ENCODE assay signal across 9 cellular contexts in the genomic region with DNA sequence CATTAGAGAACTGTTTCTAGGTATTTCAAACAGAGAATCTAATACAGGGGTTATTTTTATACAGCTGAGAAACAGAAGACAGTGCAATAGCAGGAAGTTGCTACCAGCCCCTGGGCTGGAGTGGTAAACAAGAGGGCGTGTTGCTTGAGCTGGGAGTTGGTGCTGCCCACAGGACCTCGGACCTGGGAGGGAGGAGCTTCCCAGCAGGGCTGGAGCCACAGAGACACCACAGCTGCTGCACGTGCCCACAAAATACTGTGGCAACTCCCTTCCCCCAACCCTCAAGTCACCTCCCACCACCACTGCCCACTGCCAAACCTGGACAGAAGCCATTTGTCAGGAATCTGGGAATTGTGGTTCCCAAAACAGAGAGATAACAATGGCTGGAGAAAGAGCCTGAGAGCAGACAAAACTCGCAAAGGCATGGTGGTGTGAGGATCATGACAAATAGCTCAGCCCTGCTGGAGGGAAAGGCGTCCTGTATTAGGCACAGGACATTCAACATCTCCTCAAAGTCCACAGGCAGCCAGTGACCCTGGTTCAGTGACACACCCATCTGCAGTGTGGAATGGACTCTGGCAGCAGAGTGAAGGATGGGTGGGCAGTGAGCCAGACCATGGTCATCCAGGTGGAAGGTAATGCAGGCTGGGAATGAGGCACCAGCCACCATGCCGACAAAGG. TPM values are rescaled to one million over a fixed set of nuclear protein-coding genes. Genes with fewer than 3 reads are reported as not detected.
DNase-seq lines count a peak whose midpoint lies in the region; ATAC-seq, FAIRE-seq and TF ChIP-seq lines count a peak whose summit lies in the region.
"Had no signal": no experiment of that assay in that cellular context is flagged by ENCODE, and none has a peak within 500 bp of the region (broad histone marks: within the 10 kb centered on the region; RNA-seq: fewer than 3 reads in every experiment).

No MANE protein-coding gene starts in this region.

- peak; percentile 21 for DNase-seq in G401 (ENCODE audit: low spot score)
- peak; percentile 6 for DNase-seq in astrocyte (ENCODE audit: low read depth)
- no peak for DNase-seq in naive thymus-derived CD8-positive, alpha-beta T cell
- DNase-seq in NCI-H774 (lab: John Stamatoyannopoulos, UW), result no peak
- no peak for DNase-seq in D721Med (ENCODE audit: insufficient read length, low spot score)
- DNase-seq in T-helper 9 cell, result no peak
- DNase-seq: naive B cell had no signal

- H3K4me1 Mint-ChIP-seq in astrocyte (ENCODE audit: low read depth, unreplicated experiment), result peaks cover 20% of the 10 kb centered on the region
- peaks cover 15 to 51% (median 32%) of the 10 kb centered on the region in 4 donors for H3K4me1 Mint-ChIP-seq in naive thymus-derived CD8-positive, alpha-beta T cell

- no peak overlapping the region for H3K9ac ChIP-seq in astrocyte (ENCODE audit: low read length)

- H3K9me3 Mint-ChIP-seq in astrocyte (ENCODE audit: unreplicated experiment), result no peaks in the 10 kb centered on the region
- H3K9me3 Mint-ChIP-seq in naive thymus-derived CD8-positive, alpha-beta T cell, result no peaks in the 10 kb centered on the region

- H4K20me1 ChIP-seq in astrocyte (ENCODE audit: insufficient read depth, low read length), result no peaks in the 10 kb centered on the region

- no peaks in the 10 kb centered on the region for H3K9me3 ChIP-seq in astrocyte (ENCODE audit: insufficient read depth, low read depth, low read length)

- no peak for TF ChIP-seq CTCF in astrocyte (IDR thresholded peaks at IDR 0.05; ENCODE audit: insufficient read depth, low read depth, low read length)
- TF ChIP-seq CTCF in D721Med (IDR thresholded peaks at IDR 0.05; ENCODE audit: insufficient read depth, missing control alignments), result no peak

- H3K4me1 ChIP-seq in astrocyte (ENCODE audit: insufficient read depth, low read length), result peaks cover 14% of the 10 kb centered on the region

- H3K4me2 ChIP-seq in astrocyte (ENCODE audit: low read length), result no peak overlapping the region

- no peaks in the 10 kb centered on the region for H3K27me3 Mint-ChIP-seq in astrocyte (ENCODE audit: low read depth, unreplicated experiment)
- no peaks in the 10 kb centered on the region for H3K27me3 Mint-ChIP-seq in naive thymus-derived CD8-positive, alpha-beta T cell

- no peaks in the 10 kb centered on the region for H3K36me3 ChIP-seq in astrocyte (ENCODE audit: insufficient read depth, low read length)

- no peak overlapping the region for H3K4me3 ChIP-seq in astrocyte (ENCODE audit: insufficient read depth, low read depth, low read length)

- H2AFZ ChIP-seq in astrocyte (ENCODE audit: low read depth, low read length), result no peak overlapping the region

- no peak overlapping the region for H3K27ac ChIP-seq in astrocyte (ENCODE audit: low read depth, low read length)

- H3K4me3 Mint-ChIP-seq in astrocyte (ENCODE audit: unreplicated experiment), result no peak overlapping the region
- H3K4me3 Mint-ChIP-seq in naive thymus-derived CD8-positive, alpha-beta T cell, result peak overlapping the region in 3 of 10 donors; percentile 23 to 34 (median 24)

- no peaks in the 10 kb centered on the region for H3K79me2 ChIP-seq in astrocyte (ENCODE audit: insufficient read depth, low read length)

- FAIRE-seq in astrocyte (lab: Jason Lieb, UNC) (no peak), D721Med (lab: Jason Lieb, UNC) (no peak)

- no peaks in the 10 kb centered on the region for H3K27me3 ChIP-seq in astrocyte (ENCODE audit: insufficient read depth, low read length)

- POLR2A ChIA-PET in naive thymus-derived CD8-positive, alpha-beta T cell (lab: Charles Lee), result interaction anchor here (0.7 to 1.1 kb wide), 2 partner anchors 14 to 56 kb away, joined by 3 read pairs; no protein-coding TSS in a partner anchor

- no peak overlapping the region for H3K27ac Mint-ChIP-seq in astrocyte (ENCODE audit: unreplicated experiment)
- peak overlapping the region; percentile 4 to 88 (median 64) for H3K27ac Mint-ChIP-seq in naive thymus-derived CD8-positive, alpha-beta T cell

- ATAC-seq in HG02642 (IDR thresholded peaks at IDR 0.05; ENCODE audit: poor library complexity, unreplicated experiment), result peak; percentile 32
- peak in 1 of 2 donors; percentile 34 for ATAC-seq in naive thymus-derived CD8-positive, alpha-beta T cell
- no peak for ATAC-seq in HG03095 (IDR thresholded peaks at IDR 0.05; ENCODE audit: unreplicated experiment)

- in situ Hi-C loops in G401 (cut with HindIII; ENCODE audit: low sequenced_read_pairs), result no loop called here

- no peaks in the 10 kb centered on the region for H3K36me3 Mint-ChIP-seq in astrocyte (ENCODE audit: low read depth, unreplicated experiment)
- no peaks in the 10 kb centered on the region for H3K36me3 Mint-ChIP-seq in naive thymus-derived CD8-positive, alpha-beta T cell

RNA-seq across cellular contexts. Expression of a gene that starts 57.2 kb away (rescaled TPM):
- total RNA-seq in G401 (2014; rRNA removed; shearing (Covaris generic)), result 0.68 and 0.88 TPM in 2 replicates
- 6.2 and 6.7 TPM in 2 replicates for total RNA-seq in astrocyte
- 100 to 1,000 TPM; 120 to 121 TPM for total RNA-seq in naive thymus-derived CD8-positive, alpha-beta T cell
- polyA plus RNA-seq in naive thymus-derived CD8-positive, alpha-beta T cell, result 10 to 100 TPM; 80.4 to 92.8 (median 84.8) TPM

Comparison
In these comparisons a context has a peak if more than half of its experiments do, and no peak if none do; other contexts are left out.
1. DNase-seq: peak in G401 (single experiment) and astrocyte (single experiment); none in naive thymus-derived CD8-positive, alpha-beta T cell (0 of 10), NCI-H774 (single experiment), D721Med (single experiment) and T-helper 9 cell (single experiment).
2. RNA of a gene that starts 57.2 kb away (total RNA-seq): 120 to 121 TPM in naive thymus-derived CD8-positive, alpha-beta T cell; 6.2 to 6.7 TPM in astrocyte and 0.68 to 0.88 TPM in G401; every median in the first group is over 10 times any median in the second.